1 cellular context compared by ENCODE assay signal in genomic region chr9:91419222-91420191, GRCh38.
A peak's percentile ranks its signal among the peaks of the same experiment; 100 is the strongest.
TF ChIP-seq lines count a peak whose summit lies in the region.

No MANE protein-coding gene starts in this region.

TF ChIP-seq in K562, 482 proteins besides CTCF, POLR2A, EP300 and RAD21 (continued from another document and continues in another):
- TF ChIP-seq CTCFL (IDR thresholded peaks at IDR 0.05; ENCODE audit: borderline replicate concordance, insufficient read depth, low read depth, low read length, poor library complexity, severe bottlenecking) = no peak
- TF ChIP-seq CBX2 (IDR thresholded peaks at IDR 0.05; ENCODE audit: insufficient read depth, low read length, poor library complexity, severe bottlenecking) = no peak
- no peak for TF ChIP-seq U2AF1 (optimal IDR thresholded peaks at IDR 0.05; ENCODE audit: low read depth, low read length)
- TF ChIP-seq RBM17 (IDR thresholded peaks at IDR 0.05; ENCODE audit: borderline replicate concordance, low read depth, low read length) = no peak
- TF ChIP-seq ETV6 (IDR thresholded peaks at IDR 0.05; ENCODE audit: borderline replicate concordance in 1 of 2, low read depth in 2 of 2, low read length in 1 of 2) = no peak
- TF ChIP-seq ETV6 (CRISPR knock-in tag; IDR thresholded peaks at IDR 0.05; ENCODE audit: borderline replicate concordance) = no peak
- TF ChIP-seq HOXB6 (CRISPR knock-in tag; IDR thresholded peaks at IDR 0.05; ENCODE audit: borderline replicate concordance) = no peak
- no peak for TF ChIP-seq ZNF830 (CRISPR knock-in tag; IDR thresholded peaks at IDR 0.05)
- TF ChIP-seq GABPA (tag; conservative IDR thresholded peaks at IDR 0.05; ENCODE audit: low read depth) = peak; percentile 43
- TF ChIP-seq CEBPG (CRISPR knock-in tag; IDR thresholded peaks at IDR 0.05) = peak; percentile 99
- peak; percentile 99 to 100 for TF ChIP-seq CEBPG (tag; conservative IDR thresholded peaks at IDR 0.05 in 1 of 2, IDR thresholded peaks at IDR 0.05 in 1 of 2)
- no peak; the same call in 1 of the 2 replicates for TF ChIP-seq MYNN (IDR thresholded peaks at IDR 0.05)
- no peak for TF ChIP-seq MYNN (CRISPR knock-in tag; IDR thresholded peaks at IDR 0.05)
- no peak for TF ChIP-seq XRCC4 (IDR thresholded peaks at IDR 0.05; ENCODE audit: extremely low read depth, insufficient read depth, insufficient read length)
- no peak for TF ChIP-seq THRA (IDR thresholded peaks at IDR 0.05)
- peak; percentile 92 for TF ChIP-seq ATF4 (CRISPR knock-in tag; IDR thresholded peaks at IDR 0.05)
- TF ChIP-seq ZNF318 (IDR thresholded peaks at IDR 0.05; ENCODE audit: borderline replicate concordance in 1 of 2, low read depth in 1 of 2) = peak in 1 of 2 experiments; percentile 92; a peak in 2 of 4 replicates
- TF ChIP-seq TGIF2 (CRISPR knock-in tag; IDR thresholded peaks at IDR 0.05) = no peak
- TF ChIP-seq MTF1 (CRISPR knock-in tag; IDR thresholded peaks at IDR 0.05; ENCODE audit: borderline replicate concordance) = no peak
- no peak for TF ChIP-seq ZNF668 (CRISPR knock-in tag; IDR thresholded peaks at IDR 0.05)
- TF ChIP-seq IRF2 (CRISPR knock-in tag; IDR thresholded peaks at IDR 0.05) = no peak
- TF ChIP-seq DNMT1 (IDR thresholded peaks at IDR 0.05) = no peak
- TF ChIP-seq RBBP5 (IDR thresholded peaks at IDR 0.05; ENCODE audit: borderline replicate concordance, insufficient read depth, low read length, poor library complexity, severe bottlenecking) = no peak
- no peak for TF ChIP-seq CSDE1 (IDR thresholded peaks at IDR 0.05)
- no peak for TF ChIP-seq ZNF184 (CRISPR knock-in tag; IDR thresholded peaks at IDR 0.05)
- peak; percentile 76 for TF ChIP-seq LEF1 (IDR thresholded peaks at IDR 0.05)
- no peak for TF ChIP-seq DLX4 (CRISPR knock-in tag; IDR thresholded peaks at IDR 0.05)
- TF ChIP-seq ATF1 (CRISPR knock-in tag; IDR thresholded peaks at IDR 0.05) = no peak
- TF ChIP-seq ATF1 (tag; IDR thresholded peaks at IDR 0.05) = peak; percentile 66
- TF ChIP-seq NUFIP1 (IDR thresholded peaks at IDR 0.05; ENCODE audit: partially characterized antibody) = no peak
- no peak for TF ChIP-seq ZNF140 (CRISPR knock-in tag; IDR thresholded peaks at IDR 0.05)
- no peak for TF ChIP-seq MCM3 (IDR thresholded peaks at IDR 0.05)
- 0 out of 2 replicates have a peak, but pooled peaks have one; percentile 5 for TF ChIP-seq MYBL2 (IDR thresholded peaks at IDR 0.05; ENCODE audit: low read depth)
- TF ChIP-seq MYBL2 (CRISPR knock-in tag; IDR thresholded peaks at IDR 0.05; ENCODE audit: borderline replicate concordance) = no peak
- no peak for TF ChIP-seq ZNF444 (CRISPR knock-in tag; IDR thresholded peaks at IDR 0.05)
- TF ChIP-seq HMBOX1 (IDR thresholded peaks at IDR 0.05) = peak; percentile 81
- no peak for TF ChIP-seq GATAD2A (IDR thresholded peaks at IDR 0.05)
- TF ChIP-seq MNT (conservative IDR thresholded peaks at IDR 0.05) = peak in 1 of 2 experiments; percentile 48; a peak in 2 of 4 replicates
- no peak for TF ChIP-seq ZSCAN32 (CRISPR knock-in tag; IDR thresholded peaks at IDR 0.05)
- TF ChIP-seq ZBTB7A (IDR thresholded peaks at IDR 0.05; ENCODE audit: borderline replicate concordance, control insufficient read depth, low read depth, low read length) = no peak
- TF ChIP-seq NFIC (IDR thresholded peaks at IDR 0.05) = no peak
- TF ChIP-seq FIP1L1 (IDR thresholded peaks at IDR 0.05; ENCODE audit: low read depth, low read length, poor library complexity, severe bottlenecking) = no peak
- TF ChIP-seq ZNF639 (CRISPR knock-in tag; conservative IDR thresholded peaks at IDR 0.05 in 1 of 2, IDR thresholded peaks at IDR 0.05 in 1 of 2) = no peak
- no peak for TF ChIP-seq TAL1 (IDR thresholded peaks at IDR 0.05)
- no peak for TF ChIP-seq ZNF41 (CRISPR knock-in tag; conservative IDR thresholded peaks at IDR 0.05)
- no peak for TF ChIP-seq SPI1 (IDR thresholded peaks at IDR 0.05; ENCODE audit: borderline replicate concordance, low read depth, low read length)
- no peak for TF ChIP-seq ELF1 (tag; IDR thresholded peaks at IDR 0.05)
- TF ChIP-seq FOS (IDR thresholded peaks at IDR 0.05; ENCODE audit: extremely low read depth, insufficient read length) = peak; percentile 42
- TF ChIP-seq PCBP2 (IDR thresholded peaks at IDR 0.05; ENCODE audit: low read depth, low read length, poor library complexity, severe bottlenecking) = no peak
- no peak for TF ChIP-seq HNRNPUL1 (IDR thresholded peaks at IDR 0.05; ENCODE audit: low read length)
- TF ChIP-seq FOXM1 (IDR thresholded peaks at IDR 0.05; ENCODE audit: low read depth) = peak; percentile 54
- no peak for TF ChIP-seq FOXM1 (CRISPR knock-in tag; IDR thresholded peaks at IDR 0.05; ENCODE audit: low read depth)
- TF ChIP-seq NFRKB (IDR thresholded peaks at IDR 0.05; ENCODE audit: low read depth) = peak; percentile 71; the same call in 1 of the 2 replicates
- no peak for TF ChIP-seq TEAD2 (tag; IDR thresholded peaks at IDR 0.05)
- TF ChIP-seq JUND (IDR thresholded peaks at IDR 0.05; ENCODE audit: borderline replicate concordance, low read depth, low read length) = peak; percentile 97
- TF ChIP-seq JUND (tag; IDR thresholded peaks at IDR 0.05; ENCODE audit: borderline replicate concordance, low read depth, low read length) = peak; percentile 90
- no peak for TF ChIP-seq CHCHD3 (CRISPR knock-in tag; IDR thresholded peaks at IDR 0.05)
- no peak for TF ChIP-seq ZNF778 (CRISPR knock-in tag; IDR thresholded peaks at IDR 0.05)
- TF ChIP-seq PRPF4 (IDR thresholded peaks at IDR 0.05; ENCODE audit: insufficient read depth, low read depth, low read length, poor library complexity, severe bottlenecking) = no peak
